In the genomic region with DNA sequence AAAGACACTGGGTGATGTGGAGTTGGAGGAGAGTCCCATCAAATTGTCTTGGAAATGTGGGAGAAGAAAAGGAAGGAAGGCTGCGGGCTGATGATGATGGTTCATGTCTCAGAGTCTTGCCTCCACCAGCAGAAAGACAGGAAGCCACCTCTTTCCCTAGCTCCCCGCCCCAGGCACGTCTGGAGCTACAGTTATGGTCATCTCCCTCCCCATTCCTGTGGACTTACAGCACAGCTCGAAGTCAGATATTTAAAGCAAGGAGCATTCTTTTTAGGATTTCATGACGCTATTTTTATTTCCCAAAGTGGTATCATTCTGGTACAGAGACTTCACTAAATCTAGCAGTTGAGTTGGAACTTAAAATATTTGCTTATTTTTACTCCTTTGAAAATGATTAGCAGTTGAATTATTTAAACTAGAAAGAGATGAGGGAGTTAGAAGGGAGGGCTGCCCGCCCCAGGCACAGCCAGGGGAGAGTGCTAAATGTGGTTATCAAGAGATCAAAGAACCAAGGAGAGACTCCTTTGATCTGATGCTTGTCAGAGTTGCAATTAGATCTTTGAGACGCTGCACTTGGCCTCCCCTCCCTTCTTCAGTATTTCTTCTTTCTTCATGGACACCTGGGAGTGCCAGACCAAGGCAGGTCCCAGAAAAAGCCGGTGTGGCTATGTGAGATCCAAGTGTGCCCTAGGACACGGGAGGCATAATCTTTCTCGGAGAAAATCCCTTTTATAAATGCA, we compare ENCODE assay signal across 21 cellular contexts.
DNase-seq lines count a peak whose midpoint lies in the region; ATAC-seq and TF ChIP-seq lines count a peak whose summit lies in the region.
"Had no signal": no experiment of that assay in that cellular context is flagged by ENCODE, and none has a peak within 500 bp of the region (broad histone marks: within the 10 kb centered on the region; RNA-seq: fewer than 3 reads in every experiment).

No MANE protein-coding gene starts in this region.

- 68 to 80% (median 75%) methylated on average over 10 of the region's 10 CpGs for WGBS in heart left ventricle, 4 donors

- no peak overlapping the region for H3K4me3 Mint-ChIP-seq in chondrocyte (ENCODE audit: unreplicated experiment)
- no peak overlapping the region for H3K4me3 Mint-ChIP-seq in neural progenitor cell

- H3K4me1 ChIP-seq in neural progenitor cell = peaks cover 12% of the 10 kb centered on the region
- no peaks in the 10 kb centered on the region for H3K4me1 ChIP-seq in heart left ventricle

- H3K4me3 ChIP-seq in neural progenitor cell (no peak overlapping the region), heart left ventricle (no peak overlapping the region)
- H3K4me3 ChIP-seq: GM23248, PC-9 had no signal

- H3K36me3 ChIP-seq in neural progenitor cell (no peaks in the 10 kb centered on the region), heart left ventricle (no peaks in the 10 kb centered on the region)

- H3K9me3 Mint-ChIP-seq in chondrocyte (ENCODE audit: low read depth) (no peaks in the 10 kb centered on the region), neural progenitor cell (no peaks in the 10 kb centered on the region)

- H3F3A ChIP-seq in neural progenitor cell (ENCODE audit: low read depth) = no peaks in the 10 kb centered on the region

- no peak for ATAC-seq in heart left ventricle
- ATAC-seq: SK-N-SH treated with all-trans-retinoic acid at 6 μM for 48 hours had no signal

- H3K27me3 Mint-ChIP-seq in chondrocyte (ENCODE audit: low read depth) = no peaks in the 10 kb centered on the region
- peaks cover 12% of the 10 kb centered on the region for H3K27me3 Mint-ChIP-seq in neural progenitor cell (ENCODE audit: insufficient read depth, low read depth)

- H3K27ac Mint-ChIP-seq in chondrocyte (ENCODE audit: unreplicated experiment) (peak overlapping the region; percentile 77), neural progenitor cell (peak overlapping the region; percentile 59)

- TF ChIP-seq POLR2A in heart left ventricle (IDR thresholded peaks at IDR 0.05) = no peak

- H4K20me1 ChIP-seq in neural progenitor cell (ENCODE audit: low read depth) = no peaks in the 10 kb centered on the region

- H3K9ac ChIP-seq in neural progenitor cell = no peak overlapping the region
- H3K9ac ChIP-seq: GM23248 had no signal

- H3K27ac ChIP-seq in neural progenitor cell (no peak overlapping the region), heart left ventricle (no peak overlapping the region)
- H3K27ac ChIP-seq: C4-2B, GM23248, PC-9, RWPE1 had no signal

- H3K4me2 ChIP-seq in neural progenitor cell = no peak overlapping the region
- H3K4me2 ChIP-seq: PC-9 had no signal

- H3K27me3 ChIP-seq in neural progenitor cell (no peaks in the 10 kb centered on the region), heart left ventricle (no peaks in the 10 kb centered on the region)

- H3K4me1 Mint-ChIP-seq in chondrocyte (ENCODE audit: low read depth) (peaks cover 30% of the 10 kb centered on the region), neural progenitor cell (peaks cover 17% of the 10 kb centered on the region)

- no peaks in the 10 kb centered on the region for H3K9me3 ChIP-seq in neural progenitor cell (ENCODE audit: low read depth)
- no peaks in the 10 kb centered on the region for H3K9me3 ChIP-seq in heart left ventricle

- H2AFZ ChIP-seq in neural progenitor cell (replicated peaks) = no peak overlapping the region
- H2AFZ ChIP-seq: GM23248, PC-9 had no signal

- H3K36me3 Mint-ChIP-seq in chondrocyte (ENCODE audit: low read depth) (no peaks in the 10 kb centered on the region), neural progenitor cell (no peaks in the 10 kb centered on the region)

- DNase-seq in EH (ENCODE audit: low read depth) = peak; percentile 34
- no peak for DNase-seq in chondrocyte (ENCODE audit: low spot score)
- no peak for DNase-seq in neural progenitor cell (ENCODE audit: low spot score)
- DNase-seq in DMS79 treated with DMSO at 0.1 percent for 48 hours (lab: John Stamatoyannopoulos, UW) = no peak
- DNase-seq in heart left ventricle = no peak
- no peak for DNase-seq in activated T-cell treated with anti-CD3 and anti-CD28 coated beads, Interleukin-2, amount 50 U/mL, for 48 hours
- DNase-seq in NCI-H1048 (lab: John Stamatoyannopoulos, UW) = no peak
- DNase-seq: DMS79, GDM1, GM23248, HCEC 1CT, KBM-7, NCI-H1436, NCI-H2029, NCI-H345, NCI-H524 treated with DMSO at 0.1 percent for 48 hours, PC-9, SIG-M5 had no signal

- intact Hi-C loops in heart left ventricle (cut with DNase I) = no loop called here

- H3K79me2 ChIP-seq in neural progenitor cell (ENCODE audit: low read depth) = no peaks in the 10 kb centered on the region

- TF ChIP-seq CTCF in chondrocyte (IDR thresholded peaks at IDR 0.05) = no peak
- TF ChIP-seq CTCF in neural progenitor cell (IDR thresholded peaks at IDR 0.05) = no peak
- no peak for TF ChIP-seq CTCF in heart left ventricle (IDR thresholded peaks at IDR 0.05)
